ENCODE assay signal across 1 cellular context in genomic region chr7:140881507-140882228, GRCh38.
TF ChIP-seq lines count a peak whose summit lies in the region.

No MANE protein-coding gene starts in this region.

TF ChIP-seq in WTC11, 78 proteins besides CTCF, POLR2A, EP300 and RAD21 (continued from another document):
- TF ChIP-seq ATF6 (CRISPR knock-in tag; IDR thresholded peaks at IDR 0.05) (no peak), ZNF396 (CRISPR knock-in tag; IDR thresholded peaks at IDR 0.05; ENCODE audit: borderline replicate concordance) (no peak), USF1 (CRISPR knock-in tag; IDR thresholded peaks at IDR 0.05) (no peak), IRF1 (CRISPR knock-in tag; IDR thresholded peaks at IDR 0.05) (no peak), PRRX2 (CRISPR knock-in tag; IDR thresholded peaks at IDR 0.05) (no peak), MAX (CRISPR knock-in tag; IDR thresholded peaks at IDR 0.05) (no peak), JAZF1 (CRISPR knock-in tag; IDR thresholded peaks at IDR 0.05) (no peak), ZMAT4 (CRISPR knock-in tag; IDR thresholded peaks at IDR 0.05) (no peak)
